ENCODE assay signal across 8 cellular contexts in genomic region chr2:65055427-65056214, GRCh38. TPM values are rescaled to one million over a fixed set of nuclear protein-coding genes. Genes with fewer than 3 reads are reported as not detected.
DNase-seq lines count a peak whose midpoint lies in the region; ATAC-seq and TF ChIP-seq lines count a peak whose summit lies in the region.

No MANE protein-coding gene starts in this region.

- peaks cover 58% of the 10 kb centered on the region for H3K4me1 ChIP-seq in CD4-positive, CD25-positive, alpha-beta regulatory T cell (ENCODE audit: control insufficient read depth, insufficient read depth, low read length, poor library complexity, severe bottlenecking)
- H3K4me1 ChIP-seq in PC-9 (replicated peaks; ENCODE audit: insufficient read depth) (peaks cover 14% of the 10 kb centered on the region), body of pancreas (peaks cover 39% of the 10 kb centered on the region)

- peaks cover 18 to 74% (median 56%) of the 10 kb centered on the region in 4 donors for H3K4me1 Mint-ChIP-seq in CD4-positive, CD25-positive, alpha-beta regulatory T cell
- H3K4me1 Mint-ChIP-seq in stimulated activated effector memory CD8-positive, alpha-beta T cell treated with anti-CD3 and anti-CD28 coated beads, Interleukin-12 subunit alpha, Interleukin-12 subunit beta, amount 100 ng/mL, for 72 hours = peaks cover 46% of the 10 kb centered on the region

- H4K20me1 ChIP-seq in PC-9 (ENCODE audit: insufficient read depth) = no peaks in the 10 kb centered on the region; the same call in 1 of the 2 replicates

- no peaks in the 10 kb centered on the region for H3K79me2 ChIP-seq in PC-9 (ENCODE audit: low read depth)

- 6 to 12% methylated on average over 25 to 41 of the region's 41 CpGs for WGBS in body of pancreas, 2 donors

- H3F3A ChIP-seq in PC-9 (ENCODE audit: insufficient read depth, low read depth) = peaks cover 9% of the 10 kb centered on the region; the same call in 1 of the 2 replicates

- TF ChIP-seq CTCF in PC-9 (conservative IDR thresholded peaks at IDR 0.05) (no peak), body of pancreas (IDR thresholded peaks at IDR 0.05) (no peak)

- H3K36me3 Mint-ChIP-seq in CD4-positive, CD25-positive, alpha-beta regulatory T cell = peaks cover 9% of the 10 kb centered on the region
- H3K36me3 Mint-ChIP-seq in stimulated activated effector memory CD8-positive, alpha-beta T cell treated with anti-CD3 and anti-CD28 coated beads, Interleukin-12 subunit alpha, Interleukin-12 subunit beta, amount 100 ng/mL, for 72 hours = peaks cover 5% of the 10 kb centered on the region

- intact Hi-C loops in PC-9 (cut with micrococcal nuclease; ENCODE audit: unreplicated experiment) = loop anchor here (5.0 kb wide), 1 partner anchor 172 kb away; the partner anchor contains the start of gene ACTR2
- intact Hi-C loops in body of pancreas (cut with DNase I) = no loop called here

- peak overlapping the region; percentile 94 to 98 (median 96) for H3K4me3 Mint-ChIP-seq in CD4-positive, CD25-positive, alpha-beta regulatory T cell
- peak overlapping the region; percentile 92 for H3K4me3 Mint-ChIP-seq in stimulated activated effector memory CD8-positive, alpha-beta T cell treated with anti-CD3 and anti-CD28 coated beads, Interleukin-12 subunit alpha, Interleukin-12 subunit beta, amount 100 ng/mL, for 72 hours

- peak; percentile 29 for ATAC-seq in CD4-positive, CD25-positive, alpha-beta regulatory T cell (ENCODE audit: low read depth in 2 of 2)
- peak; percentile 29 for ATAC-seq in GM19043 (IDR thresholded peaks at IDR 0.05; ENCODE audit: low read depth, unreplicated experiment)
- ATAC-seq in HG03159 (IDR thresholded peaks at IDR 0.05; ENCODE audit: unreplicated experiment) = peak; percentile 35
- peak; percentile 37 for ATAC-seq in body of pancreas
- ATAC-seq in left lobe of liver = peak; percentile 47
- ATAC-seq in stimulated activated effector memory CD8-positive, alpha-beta T cell treated with anti-CD3 and anti-CD28 coated beads, Interleukin-12 subunit alpha, Interleukin-12 subunit beta, amount 100 ng/mL, for 72 hours = peak; percentile 46

- H3K36me3 ChIP-seq in CD4-positive, CD25-positive, alpha-beta regulatory T cell (ENCODE audit: control insufficient read depth, insufficient read depth, low read length) = no peaks in the 10 kb centered on the region
- no peaks in the 10 kb centered on the region for H3K36me3 ChIP-seq in PC-9 (ENCODE audit: low read depth)
- H3K36me3 ChIP-seq in body of pancreas (replicated peaks in 1 of 2; ENCODE audit: insufficient read depth in 1 of 2, low read depth in 2 of 2) = no peaks in the 10 kb centered on the region

- peak overlapping the region; percentile 99 for H2AFZ ChIP-seq in PC-9

- peak overlapping the region; percentile 65 for H3K4me3 ChIP-seq in CD4-positive, CD25-positive, alpha-beta regulatory T cell (ENCODE audit: low read depth, low read length)
- H3K4me3 ChIP-seq in PC-9 (peak overlapping the region; percentile 86), body of pancreas (peak overlapping the region; percentile 75 to 82)

- H3K4me2 ChIP-seq in PC-9 = peak overlapping the region; percentile 90

- H3K27me3 ChIP-seq in CD4-positive, CD25-positive, alpha-beta regulatory T cell (ENCODE audit: control insufficient read depth, insufficient read depth, low read length) = no peaks in the 10 kb centered on the region
- H3K27me3 ChIP-seq in PC-9 (ENCODE audit: insufficient read depth, low read depth) (no peaks in the 10 kb centered on the region), body of pancreas (no peaks in the 10 kb centered on the region)

- no peak for DNase-seq in CD4-positive, CD25-positive, alpha-beta regulatory T cell
- DNase-seq in PC-9 (no peak), body of pancreas (peak in 3 of 4 donors; percentile 63 to 79 (median 69)), left lobe of liver (ENCODE audit: low spot score) (no peak), NCI-H1694 treated with DMSO at 0.1 percent for 48 hours (lab: John Stamatoyannopoulos, UW) (no peak)
- no peak for DNase-seq in stimulated activated effector memory CD8-positive, alpha-beta T cell treated with anti-CD3 and anti-CD28 coated beads, Interleukin-12 subunit alpha, Interleukin-12 subunit beta, amount 100 ng/mL, for 72 hours (ENCODE audit: low spot score in 2 of 2)

- no peak for TF ChIP-seq POLR2A in body of pancreas (IDR thresholded peaks at IDR 0.05)

- POLR2A ChIA-PET in PC-9 (lab: Charles Lee; ENCODE audit: unreplicated experiment) = interaction anchor here (0.5 to 0.7 kb wide), 5 partner anchors 9 to 153 kb away, joined by 3 to 11 read pairs (median 4); no protein-coding TSS in a partner anchor

- CTCF ChIA-PET in PC-9 (lab: Charles Lee) = interaction anchor here (1.1 kb wide), 1 partner anchor 113 kb away, joined by 5 read pairs; no protein-coding TSS in a partner anchor

- no peaks in the 10 kb centered on the region for H3K9me3 ChIP-seq in CD4-positive, CD25-positive, alpha-beta regulatory T cell (ENCODE audit: control insufficient read depth in 2 of 2, low read length in 2 of 2)
- H3K9me3 ChIP-seq in PC-9 (ENCODE audit: insufficient read depth, low read depth) = no peaks in the 10 kb centered on the region
- H3K9me3 ChIP-seq in body of pancreas = no peaks in the 10 kb centered on the region

- H3K27ac ChIP-seq in CD4-positive, CD25-positive, alpha-beta regulatory T cell (ENCODE audit: insufficient read depth, low read length, poor library complexity, severe bottlenecking) = peak overlapping the region; percentile 74
- H3K27ac ChIP-seq in PC-9 (no peak overlapping the region), body of pancreas (peak overlapping the region; percentile 76 to 90 (median 85))

- no peaks in the 10 kb centered on the region for H3K27me3 Mint-ChIP-seq in CD4-positive, CD25-positive, alpha-beta regulatory T cell

- BruUV-seq in PC-9 (replicated peaks; lab: Mats Ljungman, UMichigan) = no TSS peak

- H3K9me3 Mint-ChIP-seq in CD4-positive, CD25-positive, alpha-beta regulatory T cell = peaks cover 0 to 3% (median 0%) of the 10 kb centered on the region in 7 donors
- H3K9me3 Mint-ChIP-seq in stimulated activated effector memory CD8-positive, alpha-beta T cell treated with anti-CD3 and anti-CD28 coated beads, Interleukin-12 subunit alpha, Interleukin-12 subunit beta, amount 100 ng/mL, for 72 hours = no peaks in the 10 kb centered on the region

- H3K9me2 ChIP-seq in PC-9 (ENCODE audit: insufficient read depth) = no peaks in the 10 kb centered on the region

- H3K27ac Mint-ChIP-seq in CD4-positive, CD25-positive, alpha-beta regulatory T cell = peak overlapping the region; percentile 98
- peak overlapping the region; percentile 64 for H3K27ac Mint-ChIP-seq in stimulated activated effector memory CD8-positive, alpha-beta T cell treated with anti-CD3 and anti-CD28 coated beads, Interleukin-12 subunit alpha, Interleukin-12 subunit beta, amount 100 ng/mL, for 72 hours

RNA-seq across cellular contexts. Expression of gene CEP68, which starts 0.6 kb away (rescaled TPM):
- total RNA-seq in CD4-positive, CD25-positive, alpha-beta regulatory T cell = 18.8 TPM
- polyA plus RNA-seq in CD4-positive, CD25-positive, alpha-beta regulatory T cell = 10 to 100 TPM; 19.9 to 27.8 (median 26.7) TPM
- 10.8 and 11.5 TPM in 2 replicates for total RNA-seq in PC-9 (2021)
- 10 to 100 TPM in 1 of 2 donors, 1 to 10 TPM in 1; 6.9 to 20.0 TPM for total RNA-seq in body of pancreas
- 2.2 TPM for total RNA-seq in left lobe of liver

Comparison
In these comparisons a context has a peak if more than half of its experiments do, and no peak if none do; other contexts are left out.
1. DNase-seq: peak in body of pancreas (3 of 4); none in CD4-positive, CD25-positive, alpha-beta regulatory T cell (0 of 3), PC-9 (0 of 2), left lobe of liver (single experiment), stimulated activated effector memory CD8-positive, alpha-beta T cell treated with anti-CD3 and anti-CD28 coated beads, Interleukin-12 subunit alpha, Interleukin-12 subunit beta, amount 100 ng/mL, for 72 hours (0 of 2) and NCI-H1694 treated with DMSO at 0.1 percent for 48 hours (single experiment).
2. Peak in every context shown above with its lines, with median percentiles within 50 percentile points of each other: ATAC-seq and H3K4me3 ChIP-seq.